In the genomic region with DNA sequence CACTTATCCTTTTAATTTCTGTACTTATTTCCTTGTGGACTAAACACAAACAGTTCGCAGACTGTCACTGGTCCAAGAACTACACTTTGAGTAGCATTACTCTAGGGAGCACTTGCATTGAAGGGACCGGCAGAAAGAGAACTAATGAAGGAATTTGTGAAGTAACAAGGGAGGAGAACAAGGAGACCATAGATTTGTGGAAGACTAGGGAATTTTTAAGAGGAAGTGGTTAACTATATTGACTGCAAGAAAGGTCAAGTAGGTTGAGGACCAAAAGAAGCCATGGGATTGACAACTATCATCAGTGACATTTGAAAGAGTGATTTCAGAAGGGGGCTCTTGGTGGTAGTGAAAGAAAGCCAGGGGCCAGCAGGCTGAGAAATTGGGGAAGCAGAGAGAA, we compare ENCODE assay signal across 17 cellular contexts. TPM values are rescaled to one million over a fixed set of nuclear protein-coding genes. Genes with fewer than 3 reads are reported as not detected.
A peak's percentile ranks its signal among the peaks of the same experiment; 100 is the strongest.
DNase-seq lines count a peak whose midpoint lies in the region; ATAC-seq, FAIRE-seq and TF ChIP-seq lines count a peak whose summit lies in the region.
"Had no signal": no experiment of that assay in that cellular context is flagged by ENCODE, and none has a peak within 500 bp of the region (broad histone marks: within the 10 kb centered on the region; RNA-seq: fewer than 3 reads in every experiment).

No MANE protein-coding gene starts in this region.

- H3K36me3 Mint-ChIP-seq in astrocyte (ENCODE audit: low read depth, unreplicated experiment): no peaks in the 10 kb centered on the region

- no peak overlapping the region for H2BK12ac ChIP-seq in trophoblast cell (ENCODE audit: low read length)

- peaks cover 3% of the 10 kb centered on the region for H4K20me1 ChIP-seq in astrocyte (ENCODE audit: insufficient read depth, low read length)

- H3K9me3 ChIP-seq in KOPT-K1 (ENCODE audit: insufficient read depth, low read length, poor library complexity, severe bottlenecking) (no peaks in the 10 kb centered on the region), astrocyte (ENCODE audit: insufficient read depth, low read depth, low read length) (no peaks in the 10 kb centered on the region), ovary (no peaks in the 10 kb centered on the region), trophoblast cell (ENCODE audit: insufficient read depth, low read depth, low read length) (no peaks in the 10 kb centered on the region)
- H3K9me3 ChIP-seq: Caco-2 had no signal

- H3K79me2 ChIP-seq in astrocyte (ENCODE audit: insufficient read depth, low read length) (peaks cover 8% of the 10 kb centered on the region), trophoblast cell (ENCODE audit: control insufficient read depth, insufficient read depth, low read length, poor library complexity) (peaks cover 8% of the 10 kb centered on the region)

- H3K4ac ChIP-seq in trophoblast cell (ENCODE audit: low read depth, low read length): no peak overlapping the region

- H4K12ac ChIP-seq in trophoblast cell (ENCODE audit: low read depth, low read length): no peak overlapping the region

- no peak overlapping the region for H2AK5ac ChIP-seq in trophoblast cell (ENCODE audit: low read length)

- H3K27me3 Mint-ChIP-seq in astrocyte (ENCODE audit: low read depth, unreplicated experiment): peaks cover 2% of the 10 kb centered on the region
- H3K27me3 Mint-ChIP-seq: CD4-positive, alpha-beta memory T cell had no signal

- no peak for TF ChIP-seq CTCF in astrocyte (IDR thresholded peaks at IDR 0.05; ENCODE audit: insufficient read depth, low read depth, low read length)
- TF ChIP-seq CTCF in ovary (IDR thresholded peaks at IDR 0.05): no peak

- TF ChIP-seq EP300 in ovary (IDR thresholded peaks at IDR 0.05): no peak

- WGBS in ovary, 3 donors: 84 to 96% (median 87%) methylated on average over 2 of the region's 2 CpGs
- WGBS in trophoblast cell (ENCODE audit: extremely low coverage, insufficient coverage, insufficient read length): no CpG with 5 or more reads among the region's 2 CpGs

- DNase-seq in astrocyte (ENCODE audit: low read depth): no peak
- DNase-seq in foreskin melanocyte: peak; percentile 58
- DNase-seq in ovary: no peak
- DNase-seq in trophoblast cell: no peak
- DNase-seq: C1 segment of cervical spinal cord; Caco-2; CD4-positive, alpha-beta memory T cell; DMS153; DND-41; GM23248; H9 had no signal

- no peak overlapping the region for H3K4me3 Mint-ChIP-seq in astrocyte (ENCODE audit: unreplicated experiment)
- H3K4me3 Mint-ChIP-seq: H9 had no signal

- peaks cover 11% of the 10 kb centered on the region for H3K79me1 ChIP-seq in trophoblast cell (ENCODE audit: low read length)

- peak overlapping the region; percentile 34 for H3K27ac Mint-ChIP-seq in astrocyte (ENCODE audit: unreplicated experiment)
- H3K27ac Mint-ChIP-seq: H9 had no signal

- intact Hi-C loops in ovary (cut with DNase I): no loop called here

- H3K9me3 Mint-ChIP-seq in astrocyte (ENCODE audit: unreplicated experiment): no peaks in the 10 kb centered on the region
- H3K9me3 Mint-ChIP-seq: CD4-positive, alpha-beta memory T cell had no signal

- no peak overlapping the region for H3K18ac ChIP-seq in trophoblast cell (ENCODE audit: low read length)

- no peak overlapping the region for H2BK5ac ChIP-seq in trophoblast cell (ENCODE audit: low read depth, low read length, poor library complexity)

- no peak for FAIRE-seq in astrocyte (lab: Jason Lieb, UNC)
- FAIRE-seq: G401.6, GM12892 had no signal

- H3K4me1 Mint-ChIP-seq in astrocyte (ENCODE audit: low read depth, unreplicated experiment): peaks cover 2% of the 10 kb centered on the region

- H3K4me2 ChIP-seq in astrocyte (ENCODE audit: low read length) (no peak overlapping the region), trophoblast cell (ENCODE audit: low read length) (no peak overlapping the region)

- no peaks in the 10 kb centered on the region for H3K4me1 ChIP-seq in astrocyte (ENCODE audit: insufficient read depth, low read length)
- H3K4me1 ChIP-seq in ovary (ENCODE audit: insufficient read depth): peaks cover 2% of the 10 kb centered on the region
- peaks cover 0 to 6% of the 10 kb centered on the region in 2 experiments for H3K4me1 ChIP-seq in trophoblast cell (ENCODE audit: control insufficient read depth in 1 of 2, insufficient read depth in 2 of 2, low read length in 2 of 2)

- no peaks in the 10 kb centered on the region for H3K27me3 ChIP-seq in astrocyte (ENCODE audit: insufficient read depth, low read length)
- H3K27me3 ChIP-seq in ovary: no peaks in the 10 kb centered on the region
- no peaks in the 10 kb centered on the region for H3K27me3 ChIP-seq in trophoblast cell (ENCODE audit: insufficient read depth, low read length)

- ATAC-seq in HG03039 (IDR thresholded peaks at IDR 0.05; ENCODE audit: unreplicated experiment) (no peak), GM21447 (IDR thresholded peaks at IDR 0.05; ENCODE audit: unreplicated experiment) (no peak)
- ATAC-seq: HCT116 had no signal

- no peak overlapping the region for H4K8ac ChIP-seq in trophoblast cell (ENCODE audit: low read depth, low read length)

- H3K27ac ChIP-seq in KOPT-K1 (ENCODE audit: low read depth, low read length, poor library complexity, severe bottlenecking): peak overlapping the region; percentile 97
- no peak overlapping the region for H3K27ac ChIP-seq in astrocyte (ENCODE audit: low read depth, low read length)
- H3K27ac ChIP-seq in ovary: no peak overlapping the region
- no peak overlapping the region for H3K27ac ChIP-seq in trophoblast cell (ENCODE audit: low read depth, low read length)
- H3K27ac ChIP-seq: GM23248 had no signal

- no peak overlapping the region for H3K14ac ChIP-seq in trophoblast cell (ENCODE audit: low read length)

- TF ChIP-seq POLR2A in ovary (IDR thresholded peaks at IDR 0.05): no peak

- no peak overlapping the region for H3K23ac ChIP-seq in trophoblast cell (ENCODE audit: low read length)

- H3K36me3 ChIP-seq in KOPT-K1 (ENCODE audit: insufficient read depth, low read length) (no peaks in the 10 kb centered on the region), astrocyte (ENCODE audit: insufficient read depth, low read length) (no peaks in the 10 kb centered on the region), ovary (no peaks in the 10 kb centered on the region), trophoblast cell (ENCODE audit: control insufficient read depth in 1 of 2, insufficient read depth in 2 of 2, low read length in 2 of 2) (no peaks in the 10 kb centered on the region)

- no peak overlapping the region for H3K4me3 ChIP-seq in astrocyte (ENCODE audit: insufficient read depth, low read depth, low read length)
- no peak overlapping the region for H3K4me3 ChIP-seq in ovary
- no peak overlapping the region for H3K4me3 ChIP-seq in trophoblast cell (ENCODE audit: low read depth, low read length)
- H3K4me3 ChIP-seq: GM23248 had no signal

- no peak overlapping the region for H2AFZ ChIP-seq in astrocyte (ENCODE audit: low read depth, low read length)
- H2AFZ ChIP-seq in trophoblast cell (ENCODE audit: insufficient read depth, low read length, poor library complexity): no peak overlapping the region
- H2AFZ ChIP-seq: GM23248 had no signal

- no peak overlapping the region for H4K91ac ChIP-seq in trophoblast cell (ENCODE audit: low read depth, low read length)

- H2BK120ac ChIP-seq in trophoblast cell (ENCODE audit: insufficient read depth, low read length, poor library complexity): no peak overlapping the region

- no peak overlapping the region for H3K9ac ChIP-seq in astrocyte (ENCODE audit: low read length)
- H3K9ac ChIP-seq in trophoblast cell (ENCODE audit: low read length): no peak overlapping the region
- H3K9ac ChIP-seq: GM23248 had no signal

RNA-seq across cellular contexts. Expression of a gene that starts 4.0 kb away (rescaled TPM):
- 32.7 and 34.5 TPM in 2 replicates for total RNA-seq in astrocyte
- 10 to 100 TPM; 23.7 to 36.6 (median 27.3) TPM for total RNA-seq in ovary
- 10 to 100 TPM; 11.4 to 24.4 TPM for polyA plus RNA-seq in ovary
- 14.4 and 14.6 TPM in 2 replicates for polyA plus RNA-seq in trophoblast cell (2013)
